1 cellular context compared by ENCODE assay signal in the genomic region with DNA sequence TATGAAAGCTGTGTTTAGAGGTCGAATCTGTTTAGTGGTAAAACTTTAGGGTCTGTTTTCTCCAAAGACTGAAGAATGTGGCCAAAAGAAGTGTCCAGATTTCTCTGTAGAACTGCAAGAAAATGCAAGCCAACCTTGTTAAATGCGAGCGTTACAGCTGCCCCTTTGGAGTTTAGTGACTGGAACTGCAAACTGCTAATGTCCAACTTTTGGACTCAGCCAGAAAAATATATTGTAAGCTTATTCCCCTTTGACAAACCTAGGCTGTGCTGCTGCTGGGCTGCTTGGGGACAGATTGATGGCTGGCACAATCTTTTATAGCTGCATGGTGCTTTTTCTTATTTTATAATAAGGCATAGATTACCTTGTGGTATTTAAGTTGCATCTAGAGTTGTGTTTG.
TF ChIP-seq lines count a peak whose summit lies in the region.

No MANE protein-coding gene starts in this region.

TF ChIP-seq in WTC11, 78 proteins besides CTCF, POLR2A, EP300 and RAD21 (continued from another document):
- TF ChIP-seq, protein P1, sequence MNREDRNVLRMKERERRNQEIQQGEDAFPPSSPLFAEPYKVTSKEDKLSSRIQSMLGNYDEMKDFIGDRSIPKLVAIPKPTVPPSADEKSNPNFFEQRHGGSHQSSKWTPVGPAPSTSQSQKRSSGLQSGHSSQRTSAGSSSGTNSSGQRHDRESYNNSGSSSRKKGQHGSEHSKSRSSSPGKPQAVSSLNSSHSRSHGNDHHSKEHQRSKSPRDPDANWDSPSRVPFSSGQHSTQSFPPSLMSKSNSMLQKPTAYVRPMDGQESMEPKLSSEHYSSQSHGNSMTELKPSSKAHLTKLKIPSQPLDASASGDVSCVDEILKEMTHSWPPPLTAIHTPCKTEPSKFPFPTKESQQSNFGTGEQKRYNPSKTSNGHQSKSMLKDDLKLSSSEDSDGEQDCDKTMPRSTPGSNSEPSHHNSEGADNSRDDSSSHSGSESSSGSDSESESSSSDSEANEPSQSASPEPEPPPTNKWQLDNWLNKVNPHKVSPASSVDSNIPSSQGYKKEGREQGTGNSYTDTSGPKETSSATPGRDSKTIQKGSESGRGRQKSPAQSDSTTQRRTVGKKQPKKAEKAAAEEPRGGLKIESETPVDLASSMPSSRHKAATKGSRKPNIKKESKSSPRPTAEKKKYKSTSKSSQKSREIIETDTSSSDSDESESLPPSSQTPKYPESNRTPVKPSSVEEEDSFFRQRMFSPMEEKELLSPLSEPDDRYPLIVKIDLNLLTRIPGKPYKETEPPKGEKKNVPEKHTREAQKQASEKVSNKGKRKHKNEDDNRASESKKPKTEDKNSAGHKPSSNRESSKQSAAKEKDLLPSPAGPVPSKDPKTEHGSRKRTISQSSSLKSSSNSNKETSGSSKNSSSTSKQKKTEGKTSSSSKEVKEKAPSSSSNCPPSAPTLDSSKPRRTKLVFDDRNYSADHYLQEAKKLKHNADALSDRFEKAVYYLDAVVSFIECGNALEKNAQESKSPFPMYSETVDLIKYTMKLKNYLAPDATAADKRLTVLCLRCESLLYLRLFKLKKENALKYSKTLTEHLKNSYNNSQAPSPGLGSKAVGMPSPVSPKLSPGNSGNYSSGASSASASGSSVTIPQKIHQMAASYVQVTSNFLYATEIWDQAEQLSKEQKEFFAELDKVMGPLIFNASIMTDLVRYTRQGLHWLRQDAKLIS (CRISPR knock-in tag; IDR thresholded peaks at IDR 0.05; ENCODE audit: borderline replicate concordance): no peak
TF ChIP-seq in WTC11: peak in this region for 0.
